Comparison of ENCODE assay signal across 9 cellular contexts in the genomic region with DNA sequence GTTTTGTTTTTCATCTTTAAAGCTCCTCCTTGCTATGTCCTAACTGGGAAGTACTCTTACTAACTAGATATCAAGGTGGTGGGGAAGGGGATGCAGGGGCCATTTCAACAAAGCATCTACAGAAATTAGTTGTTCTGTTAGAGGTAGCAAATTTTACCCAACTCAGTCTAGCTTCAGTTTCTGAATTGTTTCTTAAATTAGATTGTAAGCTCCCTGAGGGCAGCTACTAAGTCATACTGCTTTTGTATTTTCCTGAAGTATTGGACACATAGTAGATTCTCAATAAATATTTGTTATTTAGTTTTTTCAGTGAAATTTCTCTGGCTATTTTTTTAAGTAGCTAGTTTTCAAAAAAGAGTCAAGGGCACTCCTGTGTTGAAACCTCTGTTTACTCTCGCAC. TPM values are rescaled to one million over a fixed set of nuclear protein-coding genes. Genes with fewer than 3 reads are reported as not detected.
A peak's percentile ranks its signal among the peaks of the same experiment; 100 is the strongest.
DNase-seq lines count a peak whose midpoint lies in the region; ATAC-seq and TF ChIP-seq lines count a peak whose summit lies in the region.
"Had no signal": no experiment of that assay in that cellular context is flagged by ENCODE, and none has a peak within 500 bp of the region (broad histone marks: within the 10 kb centered on the region; RNA-seq: fewer than 3 reads in every experiment).

No MANE protein-coding gene starts in this region.

- H3K27me3 ChIP-seq in CD8-positive, alpha-beta T cell (ENCODE audit: insufficient read depth, low read length), result no peaks in the 10 kb centered on the region
- H3K27me3 ChIP-seq in MM.1S (replicated peaks; ENCODE audit: insufficient read depth, low read length) (no peaks in the 10 kb centered on the region), dorsolateral prefrontal cortex (no peaks in the 10 kb centered on the region), neuron (ENCODE audit: insufficient read depth, low read length) (no peaks in the 10 kb centered on the region)

- H3K4me1 ChIP-seq in CD8-positive, alpha-beta T cell (ENCODE audit: insufficient read depth, low read length), result peaks cover 50% of the 10 kb centered on the region
- H3K4me1 ChIP-seq in MM.1S (ENCODE audit: low read length) (peaks cover 25% of the 10 kb centered on the region), neuron (ENCODE audit: insufficient read depth, low read length) (peaks cover 24% of the 10 kb centered on the region)

- no peaks in the 10 kb centered on the region for H3K9me3 Mint-ChIP-seq in CD8-positive, alpha-beta T cell

- peaks cover 67% of the 10 kb centered on the region for H3K36me3 Mint-ChIP-seq in CD8-positive, alpha-beta T cell

- H2AFZ ChIP-seq in MM.1S (ENCODE audit: low read length) (no peak overlapping the region), neuron (ENCODE audit: low read depth, low read length) (no peak overlapping the region)

- intact Hi-C loops in CD8-positive, alpha-beta T cell (cut with DNase I, micrococcal nuclease), result loop anchor here (5.0 kb wide), 3 partner anchors 245 to 1635 kb away; partner anchors contain the start of genes GON4L (in 2 of the 2), SYT11 (in 2 of the 2), GATAD2B (in 1 of the 2) and JTB (in 1 of the 2)
- intact Hi-C loops in dorsolateral prefrontal cortex (cut with DNase I), result loop anchor here (5.0 to 10.0 kb wide), 3 partner anchors 40 to 230 kb away; partner anchors contain the start of genes AQP10 (in 1 of the 2), ATP8B2 (in 1 of the 2) and RPS27 (in 1 of the 2)

- TF ChIP-seq CTCF in CD8-positive, alpha-beta T cell (IDR thresholded peaks at IDR 0.05), result no peak
- TF ChIP-seq CTCF in MM.1S (IDR thresholded peaks at IDR 0.05; ENCODE audit: low read length), result no peak
- TF ChIP-seq CTCF in dorsolateral prefrontal cortex (IDR thresholded peaks at IDR 0.05 in 54 of 56, conservative IDR thresholded peaks at IDR 0.05 in 2 of 56; ENCODE audit: low read depth in 1 of 56, partially characterized antibody in 56 of 56), result no peak

- POLR2A ChIA-PET in CD8-positive, alpha-beta T cell (lab: Charles Lee), result interaction anchor here (0.8 kb wide), 1 partner anchor 27 kb away, joined by 3 read pairs; no protein-coding TSS in a partner anchor

- H3K4me3 Mint-ChIP-seq in CD8-positive, alpha-beta T cell, result peak overlapping the region; percentile 95

- CTCF ChIA-PET in CD8-positive, alpha-beta T cell (lab: Charles Lee), result interaction anchor here (0.7 to 2.4 kb wide), 4 partner anchors 23 to 122 kb away, joined by 3 to 8 read pairs (median 4); no protein-coding TSS in a partner anchor

- H3K4me3 ChIP-seq in CD8-positive, alpha-beta T cell (ENCODE audit: low read depth, low read length), result no peak overlapping the region
- H3K4me3 ChIP-seq in MM.1S (ENCODE audit: low read length) (peak overlapping the region; percentile 87), dorsolateral prefrontal cortex (peak overlapping the region in 48 of 59 donors; percentile 16 to 100 (median 92)), neuron (ENCODE audit: low read length) (peak overlapping the region; percentile 67)

- no peaks in the 10 kb centered on the region for H3K27me3 Mint-ChIP-seq in CD8-positive, alpha-beta T cell (ENCODE audit: low read depth)

- peaks cover 29% of the 10 kb centered on the region for H4K20me1 ChIP-seq in MM.1S (ENCODE audit: insufficient read depth, low read length)

- peaks cover 97% of the 10 kb centered on the region for H3K79me2 ChIP-seq in MM.1S (ENCODE audit: low read length)

- H3K9me2 ChIP-seq in MM.1S (replicated peaks; ENCODE audit: insufficient read depth, low read length), result no peaks in the 10 kb centered on the region

- no peak overlapping the region for H3K27ac ChIP-seq in CD8-positive, alpha-beta T cell (ENCODE audit: low read depth, low read length)
- H3K27ac ChIP-seq in MM.1S (ENCODE audit: low read length), result no peak overlapping the region
- peak overlapping the region in 27 of 59 donors; percentile 3 to 100 (median 98) for H3K27ac ChIP-seq in dorsolateral prefrontal cortex

- no peak for DNase-seq in CD8-positive, alpha-beta T cell
- DNase-seq in MM.1S, result no peak
- no peak for DNase-seq in dorsolateral prefrontal cortex
- DNase-seq in mucosa of gallbladder (ENCODE audit: low spot score), result no peak
- DNase-seq in NCI-H1436 treated with DMSO at 0.1 percent for 48 hours (lab: John Stamatoyannopoulos, UW), result no peak
- no peak for DNase-seq in SIG-M5 treated with dmso at 0.1 percent for 504 hours (lab: John Stamatoyannopoulos, UW; ENCODE audit: unreplicated experiment)

- peak overlapping the region; percentile 88 for H3K4me2 ChIP-seq in MM.1S (ENCODE audit: low read depth, low read length)

- no peaks in the 10 kb centered on the region for H3K9me3 ChIP-seq in CD8-positive, alpha-beta T cell (ENCODE audit: low read length)
- H3K9me3 ChIP-seq in MM.1S (replicated peaks; ENCODE audit: insufficient read depth, low read length) (no peaks in the 10 kb centered on the region), neuron (ENCODE audit: low read length) (no peaks in the 10 kb centered on the region)

- H3K4me1 Mint-ChIP-seq in CD8-positive, alpha-beta T cell (ENCODE audit: low read depth), result peaks cover 78% of the 10 kb centered on the region

- H3K27ac Mint-ChIP-seq in CD8-positive, alpha-beta T cell, result peak overlapping the region; percentile 99

- no peak for ATAC-seq in CD8-positive, alpha-beta T cell
- ATAC-seq in HG03342 (IDR thresholded peaks at IDR 0.05; ENCODE audit: unreplicated experiment), result no peak

- H3K36me3 ChIP-seq in CD8-positive, alpha-beta T cell (ENCODE audit: insufficient read depth, low read length), result peaks cover 19% of the 10 kb centered on the region
- H3K36me3 ChIP-seq in MM.1S (replicated peaks; ENCODE audit: insufficient read depth, low read length) (peaks cover 28% of the 10 kb centered on the region; the same call in 1 of the 2 replicates), neuron (ENCODE audit: insufficient read depth, low read length) (peaks cover 47% of the 10 kb centered on the region)

- H3K9ac ChIP-seq in MM.1S (ENCODE audit: low read length), result peak overlapping the region; percentile 94; the same call in 1 of the 2 replicates

- H3F3A ChIP-seq in MM.1S (ENCODE audit: insufficient read depth, low read length), result no peaks in the 10 kb centered on the region; the same call in 1 of the 2 replicates

RNA-seq across cellular contexts. Expression of gene UBAP2L, which starts 1.8 kb away (rescaled TPM):
- 100 to 1,000 TPM; 212 to 226 TPM for total RNA-seq in CD8-positive, alpha-beta T cell
- total RNA-seq in dorsolateral prefrontal cortex (100 to 1,000 TPM; 100 to 166 (median 130) TPM), mucosa of gallbladder (118 TPM)

RNA-seq across cellular contexts. Expression of gene CFAP141, which starts 16.4 kb away (rescaled TPM):
- total RNA-seq in CD8-positive, alpha-beta T cell, result not detected
- 1 to 10 TPM in 1 of 120 experiments, not detected in 119; 1.9 TPM for total RNA-seq in dorsolateral prefrontal cortex
- not detected for total RNA-seq in mucosa of gallbladder
- total RNA-seq: SK-MEL-5 had no signal

RNA-seq across cellular contexts. Expression of gene TPM3, which starts 30.6 kb away (rescaled TPM):
- 100 to 1,000 TPM; 341 to 347 TPM for total RNA-seq in CD8-positive, alpha-beta T cell
- 100 to 1,000 TPM in 118 of 120 experiments, 10 to 100 TPM in 2; 94.1 to 261 (median 167) TPM for total RNA-seq in dorsolateral prefrontal cortex
- 283 TPM for total RNA-seq in mucosa of gallbladder

RNA-seq across cellular contexts. Expression of gene HAX1, which starts 49.9 kb away (rescaled TPM):
- 10 to 100 TPM; 56.8 to 58.4 TPM for total RNA-seq in CD8-positive, alpha-beta T cell
- total RNA-seq in dorsolateral prefrontal cortex (100 to 1,000 TPM in 2 of 120 experiments, 10 to 100 TPM in 118; 51.9 to 102 (median 78.4) TPM), mucosa of gallbladder (63.1 TPM)
